8 cellular contexts compared by ENCODE assay signal in genomic region chr19:13154911-13155471, GRCh38. TPM values are rescaled to one million over a fixed set of nuclear protein-coding genes. Genes with fewer than 3 reads are reported as not detected.
DNase-seq lines count a peak whose midpoint lies in the region; ATAC-seq and TF ChIP-seq lines count a peak whose summit lies in the region.

No MANE protein-coding gene starts in this region.

- intact Hi-C loops in vagina (cut with DNase I), result loop anchor here (5.0 to 10.0 kb wide), 2 partner anchors 53 to 690 kb away; partner anchors contain the start of gene LYL1

- peak overlapping the region; percentile 90 to 99 (median 96) for H3K27ac ChIP-seq in BLaER1 treated with 17β-estradiol and CSF1 and Interleukin-3, amounts not matched to agents 10 nM and 100 nM
- H3K27ac ChIP-seq in HEK293 (ENCODE audit: extremely low read depth, low read depth, low read length) (peak overlapping the region; percentile 98; the same call in 1 of the 2 replicates), gastroesophageal sphincter (peak overlapping the region; percentile 93 to 100 (median 98)), parathyroid adenoma (peak overlapping the region; percentile 100), vagina (peak overlapping the region; percentile 98)

- TF ChIP-seq CTCF in HEK293 (tag by site-specific recombination; IDR thresholded peaks at IDR 0.05) (no peak), gastroesophageal sphincter (IDR thresholded peaks at IDR 0.05) (peak in 2 of 4 experiments; percentile 8 to 11), parathyroid adenoma (IDR thresholded peaks at IDR 0.05) (no peak), vagina (IDR thresholded peaks at IDR 0.05) (no peak)

- DNase-seq in RPMI8226 (peak; percentile 78), vagina (ENCODE audit: extremely low spot score in 2 of 2) (peak in 1 of 2 donors; percentile 92)
- peak; percentile 70 for DNase-seq in activated gamma-delta T cell treated with anti-CD3 and anti-CD28 coated beads, Interleukin-2, amount 50 U/mL, for 16 hours (ENCODE audit: low read depth)

- H2AFZ ChIP-seq in parathyroid adenoma, result no peak overlapping the region

- H3K9me3 ChIP-seq in BLaER1 treated with 17β-estradiol and CSF1 and Interleukin-3, amounts not matched to agents 10 nM and 100 nM (replicated peaks in 1 of 11), result peaks cover 0 to 7% (median 0%) of the 10 kb centered on the region in 11 experiments; a peak in 5 of 22 replicates
- H3K9me3 ChIP-seq in HEK293 (ENCODE audit: control insufficient read depth, insufficient read depth, low read depth, low read length), result no peaks in the 10 kb centered on the region
- no peaks in the 10 kb centered on the region for H3K9me3 ChIP-seq in gastroesophageal sphincter
- H3K9me3 ChIP-seq in parathyroid adenoma (ENCODE audit: control insufficient read depth, low read length), result no peaks in the 10 kb centered on the region
- no peaks in the 10 kb centered on the region for H3K9me3 ChIP-seq in vagina

- H3K27me3 ChIP-seq in BLaER1 treated with 17β-estradiol and CSF1 and Interleukin-3, amounts not matched to agents 10 nM and 100 nM, result no peaks in the 10 kb centered on the region
- H3K27me3 ChIP-seq in gastroesophageal sphincter, result no peaks in the 10 kb centered on the region
- no peaks in the 10 kb centered on the region for H3K27me3 ChIP-seq in parathyroid adenoma (ENCODE audit: control insufficient read depth, insufficient read depth, low read length)
- no peaks in the 10 kb centered on the region for H3K27me3 ChIP-seq in vagina

- H3K4me1 ChIP-seq in BLaER1 treated with 17β-estradiol and CSF1 and Interleukin-3, amounts not matched to agents 10 nM and 100 nM, result peaks cover 40 to 50% (median 43%) of the 10 kb centered on the region in 10 experiments
- H3K4me1 ChIP-seq in HEK293 (ENCODE audit: control insufficient read depth, insufficient read depth, low read length) (peaks cover 8% of the 10 kb centered on the region), gastroesophageal sphincter (peaks cover 0 to 41% (median 16%) of the 10 kb centered on the region in 3 donors), parathyroid adenoma (peaks cover 12% of the 10 kb centered on the region), vagina (peaks cover 20% of the 10 kb centered on the region)

- no peak for ATAC-seq in gastroesophageal sphincter
- ATAC-seq in GM21737 (IDR thresholded peaks at IDR 0.05; ENCODE audit: unreplicated experiment), result no peak

- WGBS in gastroesophageal sphincter (ENCODE audit: low coverage in 1 of 2), 2 donors, result 7 to 25% methylated on average over 3 to 7 of the region's 24 CpGs

- H3K9ac ChIP-seq in BLaER1 treated with 17β-estradiol and CSF1 and Interleukin-3, amounts not matched to agents 10 nM and 100 nM, result peak overlapping the region; percentile 92 to 100 (median 97)
- peak overlapping the region; percentile 96 for H3K9ac ChIP-seq in parathyroid adenoma

- H3K36me3 ChIP-seq in BLaER1 treated with 17β-estradiol and CSF1 and Interleukin-3, amounts not matched to agents 10 nM and 100 nM, result peaks cover 7 to 20% (median 13%) of the 10 kb centered on the region in 11 experiments; a peak in 21 of 22 replicates
- peaks cover 0 to 11% of the 10 kb centered on the region in 2 experiments; a peak in 1 of 3 replicates for H3K36me3 ChIP-seq in HEK293 (ENCODE audit: control insufficient read depth in 2 of 2, insufficient read depth in 1 of 2, low read length in 2 of 2)
- no peaks in the 10 kb centered on the region for H3K36me3 ChIP-seq in gastroesophageal sphincter
- peaks cover 3% of the 10 kb centered on the region for H3K36me3 ChIP-seq in parathyroid adenoma (ENCODE audit: control insufficient read depth, insufficient read depth, low read length)
- H3K36me3 ChIP-seq in vagina, result no peaks in the 10 kb centered on the region

- POLR2A ChIA-PET in HEK293 (lab: Yijun Ruan, JAX), result interaction anchor here (0.6 to 2.6 kb wide), 11 partner anchors 11 to 697 kb away, joined by 3 to 60 read pairs (median 5); partner anchors contain the start of gene NACC1

- TF ChIP-seq POLR2A in gastroesophageal sphincter (IDR thresholded peaks at IDR 0.05), result peak in 1 of 2 donors; percentile 2
- no peak for TF ChIP-seq POLR2A in vagina (IDR thresholded peaks at IDR 0.05)

- H4K20me1 ChIP-seq in BLaER1 treated with 17β-estradiol and CSF1 and Interleukin-3, amounts not matched to agents 10 nM and 100 nM, result peaks cover 23 to 40% (median 26%) of the 10 kb centered on the region in 11 experiments

- H3K79me2 ChIP-seq in parathyroid adenoma, result peaks cover 13% of the 10 kb centered on the region

- H3K4me3 ChIP-seq in BLaER1 treated with 17β-estradiol and CSF1 and Interleukin-3, amounts not matched to agents 10 nM and 100 nM, result peak overlapping the region; percentile 91 to 100 (median 99)
- peak overlapping the region; percentile 99 for H3K4me3 ChIP-seq in HEK293 (ENCODE audit: low read depth, low read length)
- peak overlapping the region; percentile 46 to 96 for H3K4me3 ChIP-seq in gastroesophageal sphincter
- peak overlapping the region; percentile 98 for H3K4me3 ChIP-seq in parathyroid adenoma (ENCODE audit: low read depth, low read length)
- H3K4me3 ChIP-seq in vagina, result peak overlapping the region; percentile 82 to 84

- TF ChIP-seq EP300 in gastroesophageal sphincter (IDR thresholded peaks at IDR 0.05), result no peak

- H3K4me2 ChIP-seq in BLaER1 treated with 17β-estradiol and CSF1 and Interleukin-3, amounts not matched to agents 10 nM and 100 nM, result peak overlapping the region; percentile 88 to 99 (median 95)
- H3K4me2 ChIP-seq in parathyroid adenoma (ENCODE audit: low read length), result peak overlapping the region; percentile 99

- CTCF ChIA-PET in HEK293 (lab: Yijun Ruan, JAX), result interaction anchor here (0.5 to 1.8 kb wide), 9 partner anchors 14 to 190 kb away, joined by 3 to 7 read pairs (median 3); no protein-coding TSS in a partner anchor

TF ChIP-seq in HEK293, 187 proteins besides CTCF, POLR2A, EP300 and RAD21 (continues in another document):
- no peak for TF ChIP-seq ZNF423 (tag by site-specific recombination; IDR thresholded peaks at IDR 0.05)
- no peak for TF ChIP-seq ZNF449 (tag by site-specific recombination; IDR thresholded peaks at IDR 0.05)
- no peak for TF ChIP-seq GLIS1 (tag by site-specific recombination; IDR thresholded peaks at IDR 0.05)
- no peak for TF ChIP-seq ZNF335 (tag by site-specific recombination; conservative IDR thresholded peaks at IDR 0.05)
- TF ChIP-seq ZNF302 (tag by site-specific recombination; IDR thresholded peaks at IDR 0.05; ENCODE audit: low read depth), result no peak
- TF ChIP-seq, protein P1, sequence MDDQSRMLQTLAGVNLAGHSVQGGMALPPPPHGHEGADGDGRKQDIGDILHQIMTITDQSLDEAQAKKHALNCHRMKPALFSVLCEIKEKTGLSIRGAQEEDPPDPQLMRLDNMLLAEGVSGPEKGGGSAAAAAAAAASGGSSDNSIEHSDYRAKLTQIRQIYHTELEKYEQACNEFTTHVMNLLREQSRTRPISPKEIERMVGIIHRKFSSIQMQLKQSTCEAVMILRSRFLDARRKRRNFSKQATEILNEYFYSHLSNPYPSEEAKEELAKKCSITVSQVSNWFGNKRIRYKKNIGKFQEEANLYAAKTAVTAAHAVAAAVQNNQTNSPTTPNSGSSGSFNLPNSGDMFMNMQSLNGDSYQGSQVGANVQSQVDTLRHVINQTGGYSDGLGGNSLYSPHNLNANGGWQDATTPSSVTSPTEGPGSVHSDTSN (CRISPR knock-in tag; IDR thresholded peaks at IDR 0.05), result no peak
- no peak for TF ChIP-seq AEBP2 (tag by site-specific recombination; IDR thresholded peaks at IDR 0.05; ENCODE audit: borderline replicate concordance)
- no peak for TF ChIP-seq ZNF600 (tag by site-specific recombination; IDR thresholded peaks at IDR 0.05)
- TF ChIP-seq, protein P2, sequence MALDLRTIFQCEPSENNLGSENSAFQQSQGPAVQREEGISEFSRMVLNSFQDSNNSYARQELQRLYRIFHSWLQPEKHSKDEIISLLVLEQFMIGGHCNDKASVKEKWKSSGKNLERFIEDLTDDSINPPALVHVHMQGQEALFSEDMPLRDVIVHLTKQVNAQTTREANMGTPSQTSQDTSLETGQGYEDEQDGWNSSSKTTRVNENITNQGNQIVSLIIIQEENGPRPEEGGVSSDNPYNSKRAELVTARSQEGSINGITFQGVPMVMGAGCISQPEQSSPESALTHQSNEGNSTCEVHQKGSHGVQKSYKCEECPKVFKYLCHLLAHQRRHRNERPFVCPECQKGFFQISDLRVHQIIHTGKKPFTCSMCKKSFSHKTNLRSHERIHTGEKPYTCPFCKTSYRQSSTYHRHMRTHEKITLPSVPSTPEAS (tag by site-specific recombination; IDR thresholded peaks at IDR 0.05), result no peak
- peak; percentile 42; the same call in 1 of the 2 replicates for TF ChIP-seq ZNF24 (tag by site-specific recombination; IDR thresholded peaks at IDR 0.05)
- peak; percentile 82; the same call in 1 of the 2 replicates for TF ChIP-seq KLF10 (tag by site-specific recombination; IDR thresholded peaks at IDR 0.05)

RNA-seq across cellular contexts. Expression of gene IER2, which starts 4.8 kb away (rescaled TPM):
- total RNA-seq in gastroesophageal sphincter (10 to 100 TPM; 33.8 to 62.1 (median 48.0) TPM), vagina (152 TPM)

RNA-seq across cellular contexts. Expression of gene STX10, which starts 4.8 kb away (rescaled TPM):
- 10 to 100 TPM; 45.1 to 69.0 (median 53.0) TPM for total RNA-seq in gastroesophageal sphincter
- 71.5 TPM for total RNA-seq in vagina

RNA-seq across cellular contexts. Expression of gene NACC1, which starts 36.9 kb away (rescaled TPM):
- total RNA-seq in gastroesophageal sphincter (10 to 100 TPM; 23.8 to 55.2 (median 26.2) TPM), vagina (22.6 TPM)

RNA-seq across cellular contexts. Expression of gene TRMT1, which starts 38.5 kb away (rescaled TPM):
- total RNA-seq in gastroesophageal sphincter (10 to 100 TPM; 25.7 to 30.0 (median 28.7) TPM), vagina (28.0 TPM)

RNA-seq across cellular contexts. Expression of gene LYL1, which starts 52.3 kb away (rescaled TPM):
- total RNA-seq in gastroesophageal sphincter, result 10 to 100 TPM in 2 of 4 donors, 1 to 10 TPM in 2; 9.9 to 11.8 (median 10.8) TPM
- 11.5 TPM for total RNA-seq in vagina
